Comparison of ENCODE assay signal across 38 cellular contexts in genomic region chr16:67341250-67341649, GRCh38. TPM values are rescaled to one million over a fixed set of nuclear protein-coding genes. Genes with fewer than 3 reads are reported as not detected.
"Had no signal": no experiment of that assay in that cellular context is flagged by ENCODE, and none has a peak within 500 bp of the region (broad histone marks: within the 10 kb centered on the region; RNA-seq: fewer than 3 reads in every experiment).

No MANE protein-coding gene starts in this region.

- DNase-seq: Karpas-422, Kasumi-1, MG63, MM.1S, MV-4-11, NCI-H1048, NCI-H1092, NCI-H1092 treated with DMSO at 0.1 percent for 48 hours, NCI-H1105, NCI-H1105 treated with DMSO at 0.1 percent for 48 hours, NCI-H1417, NCI-H1417 treated with DMSO at 0.1 percent for 48 hours, NCI-H1436, NCI-H1436 treated with DMSO at 0.1 percent for 48 hours, NCI-H146, NCI-H1694, NCI-H1694 treated with DMSO at 0.1 percent for 48 hours, NCI-H187, NCI-H187 treated with DMSO at 0.1 percent for 48 hours, NCI-H1930, NCI-H2029, NCI-H2029 treated with DMSO at 0.1 percent for 48 hours, NCI-H2081, NCI-H2081 treated with DMSO at 0.1 percent for 48 hours, NCI-H2107, NCI-H2171, NCI-H2171 treated with DMSO at 0.1 percent for 48 hours, NCI-H2227 treated with DMSO at 0.1 percent for 48 hours, NCI-H226, NCI-H345, NCI-H446, NCI-H446 treated with DMSO at 0.1 percent for 48 hours, NCI-H510A, NCI-H510A treated with DMSO at 0.1 percent for 48 hours had no signal

- H3K27ac ChIP-seq: KMS-11 had no signal

- H3K4me2 ChIP-seq: KMS-11 had no signal

- H3K36me3 ChIP-seq: MG63 had no signal

- H3K9me3 ChIP-seq: MG63 had no signal

- H3K27me3 ChIP-seq: MG63 had no signal

- H3K4me3 ChIP-seq: MG63 had no signal

- H3K9ac ChIP-seq: KMS-11 had no signal

RNA-seq across cellular contexts. Expression of gene LRRC36, which starts 14.6 kb away (rescaled TPM):
- total RNA-seq: LHCN-M2, MCF 10A, NCI-H460 had no signal

RNA-seq across cellular contexts. Expression of gene KCTD19, which starts 14.7 kb away (rescaled TPM):
- total RNA-seq: LHCN-M2, MCF 10A, NCI-H460 had no signal

RNA-seq across cellular contexts. Expression of gene TPPP3, which starts 52.0 kb away (rescaled TPM):
- total RNA-seq: MCF 10A had no signal
